30 cellular contexts compared by ENCODE assay signal in genomic region chr3:27130796-27131195, GRCh38.
"Had no signal": no experiment of that assay in that cellular context is flagged by ENCODE, and none has a peak within 500 bp of the region (broad histone marks: within the 10 kb centered on the region; RNA-seq: fewer than 3 reads in every experiment).

No MANE protein-coding gene starts in this region.

- H3K9me3 Mint-ChIP-seq: activated B cell treated with CpG ODN at 0.5 μM for 24 hours; activated CD4-positive, alpha-beta memory T cell treated with anti-CD3 and anti-CD28 coated beads for 36 hours; activated CD4-positive, alpha-beta T cell treated with anti-CD3 and anti-CD28 coated beads, Interleukin-2, amount 10 ng/mL, durations not matched to agents 24 days and 14 days; activated naive CD4-positive, alpha-beta T cell treated with anti-CD3 and anti-CD28 coated beads, Interleukin-2, amount 10 ng/mL, durations not matched to agents 7 days and 5 days; activated naive CD4-positive, alpha-beta T cell treated with anti-CD3 and anti-CD28 coated beads, Interleukin-2, amount 50 U/mL, for 72 hours; activated naive CD8-positive, alpha-beta T cell treated with anti-CD3 and anti-CD28 coated beads, Interleukin-2, amount 10 ng/mL, durations not matched to agents 7 days and 5 days; activated T-cell treated with anti-CD3 and anti-CD28 coated beads, Interleukin-2, amount 50 U/mL, for 24 hours; activated T-cell treated with anti-CD3 and anti-CD28 coated beads, Interleukin-2, amount 50 U/mL, for 72 hours; T-helper 2 cell treated with Interferon-gamma antibody and Interleukin-4, amounts not matched to agents 5 μg/mL and 100 μg/mL, for 36 hours had no signal

- FAIRE-seq: endothelial cell of umbilical vein, frontal cortex had no signal

- H3K27me3 ChIP-seq: ascending aorta, breast epithelium, cardiac muscle cell, colonic mucosa, esophagus squamous epithelium had no signal

- H3K9me3 ChIP-seq: ascending aorta, breast epithelium, colonic mucosa, esophagus squamous epithelium had no signal

- H3K27ac Mint-ChIP-seq: activated B cell treated with CpG ODN at 0.5 μM for 24 hours; activated CD4-positive, alpha-beta memory T cell treated with anti-CD3 and anti-CD28 coated beads for 36 hours; activated CD4-positive, alpha-beta T cell treated with anti-CD3 and anti-CD28 coated beads for 36 hours; activated CD4-positive, alpha-beta T cell treated with anti-CD3 and anti-CD28 coated beads, Interleukin-2, amount 10 ng/mL, durations not matched to agents 24 days and 14 days; activated naive CD4-positive, alpha-beta T cell treated with anti-CD3 and anti-CD28 coated beads, Interleukin-2, amount 10 ng/mL, durations not matched to agents 7 days and 5 days; activated naive CD4-positive, alpha-beta T cell treated with anti-CD3 and anti-CD28 coated beads, Interleukin-2, amount 50 U/mL, for 72 hours; activated naive CD8-positive, alpha-beta T cell treated with anti-CD3 and anti-CD28 coated beads, Interleukin-2, amount 10 ng/mL, durations not matched to agents 7 days and 5 days; activated T-cell treated with anti-CD3 and anti-CD28 coated beads, Interleukin-2, amount 50 U/mL, for 24 hours; activated T-cell treated with anti-CD3 and anti-CD28 coated beads, Interleukin-2, amount 50 U/mL, for 72 hours; brain; T-helper 17 cell; T-helper 2 cell treated with Interferon-gamma antibody and Interleukin-4, amounts not matched to agents 5 μg/mL and 100 μg/mL, for 36 hours had no signal

- H3K4me1 Mint-ChIP-seq: activated B cell treated with CpG ODN at 0.5 μM for 24 hours; activated CD4-positive, alpha-beta T cell treated with anti-CD3 and anti-CD28 coated beads for 36 hours; activated CD4-positive, alpha-beta T cell treated with anti-CD3 and anti-CD28 coated beads, Interleukin-2, amount 10 ng/mL, durations not matched to agents 24 days and 14 days; activated naive CD4-positive, alpha-beta T cell treated with anti-CD3 and anti-CD28 coated beads, Interleukin-2, amount 10 ng/mL, durations not matched to agents 7 days and 5 days; activated naive CD8-positive, alpha-beta T cell treated with anti-CD3 and anti-CD28 coated beads, Interleukin-2, amount 10 ng/mL, durations not matched to agents 7 days and 5 days; brain had no signal

- DNase-seq: activated B cell treated with CpG ODN at 0.5 μM for 24 hours; activated CD4-positive, alpha-beta memory T cell treated with anti-CD3 and anti-CD28 coated beads for 36 hours; activated CD4-positive, alpha-beta T cell treated with anti-CD3 and anti-CD28 coated beads for 36 hours; activated CD4-positive, alpha-beta T cell treated with anti-CD3 and anti-CD28 coated beads, Interleukin-2, amount 10 ng/mL, durations not matched to agents 24 days and 14 days; activated CD8-positive, alpha-beta memory T cell treated with anti-CD3 and anti-CD28 coated beads, Interleukin-2, amount 50 U/mL, for 48 hours; activated gamma-delta T cell; activated naive CD4-positive, alpha-beta T cell; activated naive CD4-positive, alpha-beta T cell treated with anti-CD3 and anti-CD28 coated beads, Interleukin-2, amount 10 ng/mL, durations not matched to agents 7 days and 5 days; activated naive CD8-positive, alpha-beta T cell treated with anti-CD3 and anti-CD28 coated beads, Interleukin-2, amount 10 ng/mL, durations not matched to agents 7 days and 5 days; activated T-cell treated with anti-CD3 and anti-CD28 coated beads for 4 hours; activated T-cell treated with anti-CD3 and anti-CD28 coated beads, Interleukin-2, amount 50 U/mL, for 24 hours; activated T-cell treated with anti-CD3 and anti-CD28 coated beads, Interleukin-2, amount 50 U/mL, for 72 hours; central memory CD4-positive, alpha-beta T cell; cerebellar nuclear complex; colonic mucosa; effector CD8-positive, alpha-beta T cell; esophagus squamous epithelium; head of caudate nucleus; T-helper 1 cell; T-helper 17 cell had no signal

- H3K4me3 Mint-ChIP-seq: activated B cell treated with CpG ODN at 0.5 μM for 24 hours; activated CD4-positive, alpha-beta memory T cell treated with anti-CD3 and anti-CD28 coated beads for 36 hours; activated CD4-positive, alpha-beta T cell treated with anti-CD3 and anti-CD28 coated beads for 36 hours; activated CD4-positive, alpha-beta T cell treated with anti-CD3 and anti-CD28 coated beads, Interleukin-2, amount 10 ng/mL, durations not matched to agents 24 days and 14 days; activated naive CD4-positive, alpha-beta T cell treated with anti-CD3 and anti-CD28 coated beads, Interleukin-2, amount 10 ng/mL, durations not matched to agents 7 days and 5 days; activated naive CD8-positive, alpha-beta T cell treated with anti-CD3 and anti-CD28 coated beads, Interleukin-2, amount 10 ng/mL, durations not matched to agents 7 days and 5 days; activated T-cell treated with anti-CD3 and anti-CD28 coated beads, Interleukin-2, amount 50 U/mL, for 24 hours; activated T-cell treated with anti-CD3 and anti-CD28 coated beads, Interleukin-2, amount 50 U/mL, for 72 hours; brain; T-helper 17 cell; T-helper 2 cell treated with Interferon-gamma antibody and Interleukin-4, amounts not matched to agents 5 μg/mL and 100 μg/mL, for 36 hours had no signal

- H3K4me1 ChIP-seq: ascending aorta, breast epithelium, colonic mucosa had no signal

- H3K36me3 ChIP-seq: ascending aorta, breast epithelium, cardiac muscle cell, colonic mucosa, esophagus squamous epithelium had no signal

- H3K27me3 Mint-ChIP-seq: activated CD4-positive, alpha-beta T cell treated with anti-CD3 and anti-CD28 coated beads for 36 hours; activated CD4-positive, alpha-beta T cell treated with anti-CD3 and anti-CD28 coated beads, Interleukin-2, amount 10 ng/mL, durations not matched to agents 24 days and 14 days; activated naive CD4-positive, alpha-beta T cell treated with anti-CD3 and anti-CD28 coated beads, Interleukin-2, amount 10 ng/mL, durations not matched to agents 7 days and 5 days; brain had no signal

- ATAC-seq: activated CD4-positive, alpha-beta T cell treated with anti-CD3 and anti-CD28 coated beads for 36 hours; activated CD4-positive, CD25-positive, alpha-beta regulatory T cell treated with anti-CD3 and anti-CD28 coated beads, Interleukin-2, amount 50 U/mL, for 24 hours; activated naive CD4-positive, alpha-beta T cell treated with anti-CD3 and anti-CD28 coated beads, Interleukin-2, amount 50 U/mL, for 72 hours; activated T-cell treated with anti-CD3 and anti-CD28 coated beads, Interleukin-2, amount 50 U/mL, for 72 hours; T-helper 17 cell had no signal

- H3K36me3 Mint-ChIP-seq: activated CD4-positive, alpha-beta memory T cell treated with anti-CD3 and anti-CD28 coated beads for 36 hours; activated naive CD4-positive, alpha-beta T cell treated with anti-CD3 and anti-CD28 coated beads, Interleukin-2, amount 10 ng/mL, durations not matched to agents 7 days and 5 days; activated naive CD4-positive, alpha-beta T cell treated with anti-CD3 and anti-CD28 coated beads, Interleukin-2, amount 50 U/mL, for 72 hours; activated naive CD8-positive, alpha-beta T cell treated with anti-CD3 and anti-CD28 coated beads, Interleukin-2, amount 10 ng/mL, durations not matched to agents 7 days and 5 days; brain had no signal

- H3K4me3 ChIP-seq: ascending aorta, breast epithelium, cardiac muscle cell, colonic mucosa, esophagus squamous epithelium had no signal

- H3K27ac ChIP-seq: ascending aorta, breast epithelium, cardiac muscle cell, colonic mucosa, epithelial cell of prostate, esophagus squamous epithelium had no signal
